Comparison of ENCODE assay signal across 8 cellular contexts in the genomic region with DNA sequence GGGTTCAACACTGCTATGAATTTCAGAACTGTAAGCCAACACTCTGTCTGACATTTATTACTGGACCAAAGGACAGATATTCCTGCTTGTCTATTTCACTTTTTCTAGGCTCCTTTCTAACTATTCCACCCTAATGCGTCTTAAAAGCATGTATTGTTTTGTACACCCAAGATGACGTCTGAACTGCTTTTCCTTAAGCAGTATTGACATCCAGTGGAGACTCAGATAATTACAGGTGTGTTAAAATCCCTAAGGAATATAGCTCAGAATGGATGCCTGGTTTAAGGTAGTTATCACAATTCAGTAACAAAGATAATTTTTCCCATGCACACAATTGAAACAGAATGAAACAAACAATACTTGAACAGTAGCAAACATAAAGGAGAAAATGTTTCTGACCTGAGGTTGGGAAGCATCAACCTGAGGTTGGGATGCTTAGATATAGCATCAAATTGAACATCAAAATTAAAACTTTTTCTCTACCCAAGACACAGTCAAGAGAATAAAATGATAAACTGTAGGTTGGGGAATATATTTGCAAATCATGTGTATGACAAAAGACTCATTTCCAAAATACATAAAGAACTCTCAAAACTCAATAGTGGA.
DNase-seq lines count a peak whose midpoint lies in the region; ATAC-seq and TF ChIP-seq lines count a peak whose summit lies in the region.

No MANE protein-coding gene starts in this region.

- ATAC-seq in SK-N-SH treated with all-trans-retinoic acid at 6 μM for 48 hours (0 out of 3 replicates have a peak, but pooled peaks have one; percentile 21), left cardiac atrium (peak; percentile 41 to 56), GM21576 (IDR thresholded peaks at IDR 0.05; ENCODE audit: unreplicated experiment) (no peak)

- peak; percentile 34 for DNase-seq in DMS 273 (lab: John Stamatoyannopoulos, UW; ENCODE audit: unreplicated experiment)
- DNase-seq in DMS 273 treated with DMSO at 0.1 percent for 48 hours (lab: John Stamatoyannopoulos, UW) = no peak
- DNase-seq in left cardiac atrium = no peak
- no peak for DNase-seq in tibial artery
- DNase-seq in iPS-NIHi11 (ENCODE audit: low spot score) = no peak
- no peak for DNase-seq in stimulated activated CD4-positive, alpha-beta T cell treated with anti-CD3 and anti-CD28 coated beads, Interleukin-1b, Interleukin-23, amount 100 ng/mL, for 48 hours

- peak; percentile 63 to 86 for TF ChIP-seq CTCF in tibial artery (IDR thresholded peaks at IDR 0.05)

- no peaks in the 10 kb centered on the region for H3K36me3 ChIP-seq in tibial artery

- no peak overlapping the region for H3K4me3 ChIP-seq in tibial artery

- no peaks in the 10 kb centered on the region for H3K27me3 ChIP-seq in tibial artery

- no peaks in the 10 kb centered on the region for H3K9me3 ChIP-seq in tibial artery

- H3K27ac ChIP-seq in tibial artery = no peak overlapping the region

- intact Hi-C loops in left cardiac atrium (cut with DNase I) = no loop called here
- intact Hi-C loops in tibial artery (cut with DNase I; ENCODE audit: low total_unique reads) = loop anchor here (2.0 to 10.0 kb wide), 2 partner anchors 283 to 429 kb away; no protein-coding TSS in a partner anchor

- peaks cover 0 to 15% (median 1%) of the 10 kb centered on the region in 4 donors for H3K4me1 ChIP-seq in tibial artery

TF ChIP-seq in SK-N-SH treated with all-trans-retinoic acid at 6 μM for 48 hours, 23 proteins besides CTCF, POLR2A, EP300 and RAD21:
- TF ChIP-seq, protein P1, sequence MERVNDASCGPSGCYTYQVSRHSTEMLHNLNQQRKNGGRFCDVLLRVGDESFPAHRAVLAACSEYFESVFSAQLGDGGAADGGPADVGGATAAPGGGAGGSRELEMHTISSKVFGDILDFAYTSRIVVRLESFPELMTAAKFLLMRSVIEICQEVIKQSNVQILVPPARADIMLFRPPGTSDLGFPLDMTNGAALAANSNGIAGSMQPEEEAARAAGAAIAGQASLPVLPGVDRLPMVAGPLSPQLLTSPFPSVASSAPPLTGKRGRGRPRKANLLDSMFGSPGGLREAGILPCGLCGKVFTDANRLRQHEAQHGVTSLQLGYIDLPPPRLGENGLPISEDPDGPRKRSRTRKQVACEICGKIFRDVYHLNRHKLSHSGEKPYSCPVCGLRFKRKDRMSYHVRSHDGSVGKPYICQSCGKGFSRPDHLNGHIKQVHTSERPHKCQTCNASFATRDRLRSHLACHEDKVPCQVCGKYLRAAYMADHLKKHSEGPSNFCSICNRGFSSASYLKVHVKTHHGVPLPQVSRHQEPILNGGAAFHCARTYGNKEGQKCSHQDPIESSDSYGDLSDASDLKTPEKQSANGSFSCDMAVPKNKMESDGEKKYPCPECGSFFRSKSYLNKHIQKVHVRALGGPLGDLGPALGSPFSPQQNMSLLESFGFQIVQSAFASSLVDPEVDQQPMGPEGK (CRISPR knock-in tag; IDR thresholded peaks at IDR 0.05; ENCODE audit: borderline replicate concordance) = no peak
- TF ChIP-seq ZNF70 (CRISPR knock-in tag; IDR thresholded peaks at IDR 0.05) (no peak), ISL1 (CRISPR knock-in tag; IDR thresholded peaks at IDR 0.05) (no peak), TCF4 (CRISPR knock-in tag; IDR thresholded peaks at IDR 0.05; ENCODE audit: borderline replicate concordance) (no peak), SNAI2 (CRISPR knock-in tag; IDR thresholded peaks at IDR 0.05) (no peak), PPARA (CRISPR knock-in tag; IDR thresholded peaks at IDR 0.05; ENCODE audit: borderline replicate concordance) (no peak), BACH2 (CRISPR knock-in tag; IDR thresholded peaks at IDR 0.05; ENCODE audit: borderline replicate concordance) (no peak), ZC3H10 (CRISPR knock-in tag; IDR thresholded peaks at IDR 0.05) (no peak), ZFP3 (CRISPR knock-in tag; IDR thresholded peaks at IDR 0.05) (no peak), ZNF565 (CRISPR knock-in tag; conservative IDR thresholded peaks at IDR 0.05; ENCODE audit: low read depth) (no peak), RARB (CRISPR knock-in tag; IDR thresholded peaks at IDR 0.05) (no peak)
- TF ChIP-seq, protein P2, sequence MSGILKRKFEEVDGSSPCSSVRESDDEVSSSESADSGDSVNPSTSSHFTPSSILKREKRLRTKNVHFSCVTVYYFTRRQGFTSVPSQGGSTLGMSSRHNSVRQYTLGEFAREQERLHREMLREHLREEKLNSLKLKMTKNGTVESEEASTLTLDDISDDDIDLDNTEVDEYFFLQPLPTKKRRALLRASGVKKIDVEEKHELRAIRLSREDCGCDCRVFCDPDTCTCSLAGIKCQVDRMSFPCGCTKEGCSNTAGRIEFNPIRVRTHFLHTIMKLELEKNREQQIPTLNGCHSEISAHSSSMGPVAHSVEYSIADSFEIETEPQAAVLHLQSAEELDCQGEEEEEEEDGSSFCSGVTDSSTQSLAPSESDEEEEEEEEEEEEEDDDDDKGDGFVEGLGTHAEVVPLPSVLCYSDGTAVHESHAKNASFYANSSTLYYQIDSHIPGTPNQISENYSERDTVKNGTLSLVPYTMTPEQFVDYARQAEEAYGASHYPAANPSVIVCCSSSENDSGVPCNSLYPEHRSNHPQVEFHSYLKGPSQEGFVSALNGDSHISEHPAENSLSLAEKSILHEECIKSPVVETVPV (CRISPR knock-in tag; IDR thresholded peaks at IDR 0.05) = no peak
- TF ChIP-seq, protein P3, sequence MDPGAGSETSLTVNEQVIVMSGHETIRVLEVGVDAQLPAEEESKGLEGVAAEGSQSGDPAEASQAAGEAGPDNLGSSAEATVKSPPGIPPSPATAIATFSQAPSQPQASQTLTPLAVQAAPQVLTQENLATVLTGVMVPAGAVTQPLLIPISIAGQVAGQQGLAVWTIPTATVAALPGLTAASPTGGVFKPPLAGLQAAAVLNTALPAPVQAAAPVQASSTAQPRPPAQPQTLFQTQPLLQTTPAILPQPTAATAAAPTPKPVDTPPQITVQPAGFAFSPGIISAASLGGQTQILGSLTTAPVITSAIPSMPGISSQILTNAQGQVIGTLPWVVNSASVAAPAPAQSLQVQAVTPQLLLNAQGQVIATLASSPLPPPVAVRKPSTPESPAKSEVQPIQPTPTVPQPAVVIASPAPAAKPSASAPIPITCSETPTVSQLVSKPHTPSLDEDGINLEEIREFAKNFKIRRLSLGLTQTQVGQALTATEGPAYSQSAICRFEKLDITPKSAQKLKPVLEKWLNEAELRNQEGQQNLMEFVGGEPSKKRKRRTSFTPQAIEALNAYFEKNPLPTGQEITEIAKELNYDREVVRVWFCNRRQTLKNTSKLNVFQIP (CRISPR knock-in tag; IDR thresholded peaks at IDR 0.05; ENCODE audit: borderline replicate concordance, low read depth) = no peak
